Comparison of ENCODE assay signal across 17 cellular contexts in genomic region chr12:46908236-46908935, GRCh38.
A peak's percentile ranks its signal among the peaks of the same experiment; 100 is the strongest.
DNase-seq lines count a peak whose midpoint lies in the region; ATAC-seq and TF ChIP-seq lines count a peak whose summit lies in the region.
"Had no signal": no experiment of that assay in that cellular context is flagged by ENCODE, and none has a peak within 500 bp of the region (broad histone marks: within the 10 kb centered on the region; RNA-seq: fewer than 3 reads in every experiment).

No MANE protein-coding gene starts in this region.

- no peak overlapping the region for H3K14ac ChIP-seq in H9 (ENCODE audit: insufficient read depth, low read length)

- peaks cover 0 to 3% of the 10 kb centered on the region in 2 experiments; a peak in 1 of 4 replicates for H3K4me1 Mint-ChIP-seq in H9
- H3K4me1 Mint-ChIP-seq: IgD-negative memory B cell had no signal

- H3K4me1 ChIP-seq in adipocyte (ENCODE audit: control insufficient read depth, insufficient read depth, low read length) (peaks cover 29% of the 10 kb centered on the region), H9 (ENCODE audit: insufficient read depth, low read length) (no peaks in the 10 kb centered on the region)
- H3K4me1 ChIP-seq: upper lobe of right lung had no signal

- H2BK5ac ChIP-seq in H9 (ENCODE audit: insufficient read length, low read length) = no peak overlapping the region

- no peak for ATAC-seq in HG03095 (IDR thresholded peaks at IDR 0.05; ENCODE audit: unreplicated experiment)
- ATAC-seq: upper lobe of right lung had no signal

- H3K79me2 ChIP-seq in H9 (ENCODE audit: insufficient read depth, low read length) = no peaks in the 10 kb centered on the region

- peaks cover 0 to 5% of the 10 kb centered on the region in 2 experiments; a peak in 3 of 5 replicates for H3K9me3 Mint-ChIP-seq in H9

- no peak overlapping the region for H2BK12ac ChIP-seq in H9 (ENCODE audit: insufficient read length, low read depth, low read length)

- no peak overlapping the region for H4K5ac ChIP-seq in H9 (ENCODE audit: insufficient read length, low read depth, low read length)

- H3K27me3 ChIP-seq in adipocyte (replicated peaks; ENCODE audit: control insufficient read depth, insufficient read depth, low read length) (no peaks in the 10 kb centered on the region), H9 (ENCODE audit: insufficient read depth, low read length) (no peaks in the 10 kb centered on the region)
- H3K27me3 ChIP-seq: upper lobe of right lung had no signal

- no peak overlapping the region for H2AFZ ChIP-seq in H9 (ENCODE audit: low read length)

- H3K9ac ChIP-seq in adipocyte (ENCODE audit: low read length) (peak overlapping the region; percentile 10), H9 (ENCODE audit: extremely low read depth, insufficient read length, low read length) (no peak overlapping the region)

- H3K27ac Mint-ChIP-seq in H9 = no peak overlapping the region; a peak in 1 of 7 replicates
- H3K27ac Mint-ChIP-seq: IgD-negative memory B cell had no signal

- H3K4me2 ChIP-seq in H9 (ENCODE audit: insufficient read depth, insufficient read length, low read length) = no peak overlapping the region

- TF ChIP-seq CTCF in H9 (conservative IDR thresholded peaks at IDR 0.05) = no peak

- DNase-seq in AG08395 (ENCODE audit: low spot score) (peak; percentile 18), HT1080 (ENCODE audit: low read depth) (peak; percentile 72), adipocyte (ENCODE audit: low read depth) (peak; percentile 35), iris pigment epithelial cell (ENCODE audit: low read depth) (peak; percentile 22), T-helper 2 cell (no peak), NCI-H187 treated with DMSO at 0.1 percent for 48 hours (lab: John Stamatoyannopoulos, UW) (no peak), H9 (no peak)
- DNase-seq: activated naive CD4-positive, alpha-beta T cell treated with anti-CD3 and anti-CD28 coated beads, Interleukin-2, amount 50 U/mL, for 16 hours; DMS153; NCI-H146; NCI-H526; posterior cingulate gyrus; SIG-M5; upper lobe of right lung; WERI-Rb-1 had no signal

- no peak overlapping the region for H3T11ph ChIP-seq in H9 (ENCODE audit: low read length)

- no peak overlapping the region for H4K91ac ChIP-seq in H9 (ENCODE audit: insufficient read length, low read depth, low read length)

- H2AK5ac ChIP-seq in H9 (ENCODE audit: insufficient read length, low read length) = no peak overlapping the region

- H3K18ac ChIP-seq in H9 (ENCODE audit: insufficient read length, low read depth, low read length) = no peak overlapping the region

- H3K4me3 ChIP-seq in adipocyte (ENCODE audit: low read length) = no peak overlapping the region
- H3K4me3 ChIP-seq: upper lobe of right lung had no signal

- H3K27ac ChIP-seq in H9 (ENCODE audit: insufficient read length, low read depth, low read length) = no peak overlapping the region
- H3K27ac ChIP-seq: upper lobe of right lung, WERI-Rb-1 had no signal

- H3K9me3 ChIP-seq in adipocyte (ENCODE audit: control insufficient read depth, low read length) (peaks cover 29% of the 10 kb centered on the region), H9 (ENCODE audit: control insufficient read depth, low read depth, low read length) (no peaks in the 10 kb centered on the region)
- H3K9me3 ChIP-seq: upper lobe of right lung had no signal

- H3K23ac ChIP-seq in H9 (ENCODE audit: insufficient read length, low read depth, low read length) = no peak overlapping the region

- H3K36me3 ChIP-seq in adipocyte (ENCODE audit: control insufficient read depth, insufficient read depth, low read length, severe bottlenecking) = no peaks in the 10 kb centered on the region
- H3K36me3 ChIP-seq: upper lobe of right lung, WERI-Rb-1 had no signal

- no peaks in the 10 kb centered on the region for H3K27me3 Mint-ChIP-seq in H9 (ENCODE audit: low read depth)

- H2BK20ac ChIP-seq in H9 (ENCODE audit: low read depth, low read length, poor library complexity, severe bottlenecking) = no peak overlapping the region

- no peak overlapping the region for H2BK15ac ChIP-seq in H9 (ENCODE audit: low read depth, low read length)

- H3K23me2 ChIP-seq in H9 (ENCODE audit: insufficient read length, low read depth, low read length, poor library complexity, severe bottlenecking) = no peaks in the 10 kb centered on the region

- H3K36me3 Mint-ChIP-seq in H9 (ENCODE audit: insufficient read depth in 1 of 3, low read depth in 3 of 3) = peaks cover 0 to 4% (median 0%) of the 10 kb centered on the region in 3 experiments; a peak in 1 of 7 replicates

- H4K20me1 ChIP-seq in H9 (ENCODE audit: control insufficient read depth, insufficient read depth, insufficient read length) = no peaks in the 10 kb centered on the region

- no peak overlapping the region for H2BK120ac ChIP-seq in H9 (ENCODE audit: low read depth, low read length, poor library complexity, severe bottlenecking)

- no CpG with 5 or more reads among the region's 2 CpGs for WGBS in H9 (ENCODE audit: extremely low coverage, insufficient read length, low lambda C conversion rate)

- no peak overlapping the region for H4K8ac ChIP-seq in H9 (replicated peaks; ENCODE audit: insufficient read length, low read depth, low read length)

- H3K4me3 Mint-ChIP-seq in H9 = no peak overlapping the region

- no peak overlapping the region for H3K56ac ChIP-seq in H9 (ENCODE audit: insufficient read length, low read depth, low read length)

- no peak overlapping the region for H3K4ac ChIP-seq in H9 (ENCODE audit: low read depth, low read length)

- no peaks in the 10 kb centered on the region for H3K79me1 ChIP-seq in H9 (ENCODE audit: insufficient read depth, low read depth, low read length, poor library complexity, severe bottlenecking)

Comparison
In these comparisons a context has a peak if more than half of its experiments do, and no peak if none do; other contexts are left out.
1. DNase-seq: peak in AG08395 (single experiment), HT1080 (single experiment), adipocyte (single experiment) and iris pigment epithelial cell (single experiment); none in T-helper 2 cell (0 of 5), NCI-H187 treated with DMSO at 0.1 percent for 48 hours (single experiment) and H9 (single experiment).